ENCODE assay signal across 8 cellular contexts in genomic region chr20:63009044-63009961, GRCh38. TPM values are rescaled to one million over a fixed set of nuclear protein-coding genes. Genes with fewer than 3 reads are reported as not detected.
DNase-seq lines count a peak whose midpoint lies in the region; ATAC-seq and TF ChIP-seq lines count a peak whose summit lies in the region.

No MANE protein-coding gene starts in this region.

- peaks cover 42% of the 10 kb centered on the region for H3K27me3 Mint-ChIP-seq in activated CD4-positive, alpha-beta T cell treated with anti-CD3 and anti-CD28 coated beads for 36 hours

- CTCF ChIA-PET in activated CD4-positive, alpha-beta T cell treated with anti-CD3 and anti-CD28 coated beads for 36 hours (lab: Charles Lee), result interaction anchor here (0.6 to 1.8 kb wide), 15 partner anchors 10 to 177 kb away, joined by 3 to 27 read pairs (median 4); no protein-coding TSS in a partner anchor

- H3K4me3 Mint-ChIP-seq in activated CD4-positive, alpha-beta T cell treated with anti-CD3 and anti-CD28 coated beads for 36 hours, result no peak overlapping the region

- WGBS in lower leg skin, 2 donors, result 1 to 8% methylated on average over 27 to 34 of the region's 54 CpGs

- H3K4me3 ChIP-seq in choroid plexus epithelial cell (ENCODE audit: low read depth, low read length), result no peak overlapping the region
- H3K4me3 ChIP-seq in lower leg skin (ENCODE audit: low read depth, poor library complexity, severe bottlenecking), result no peak overlapping the region

- peaks cover 21% of the 10 kb centered on the region for H3K4me1 Mint-ChIP-seq in activated CD4-positive, alpha-beta T cell treated with anti-CD3 and anti-CD28 coated beads for 36 hours

- intact Hi-C loops in activated CD4-positive, alpha-beta T cell treated with anti-CD3 and anti-CD28 coated beads for 36 hours (cut with DNase I, micrococcal nuclease), result loop anchor here (1.0 to 5.0 kb wide), 7 partner anchors 37 to 509 kb away; partner anchors contain the start of gene COL9A3 (in 1 of the 2)
- intact Hi-C loops in lower leg skin (cut with DNase I; ENCODE audit: low total_unique reads), result loop anchor here (10.0 kb wide), 1 partner anchor 135 kb away; no protein-coding TSS in a partner anchor

- POLR2A ChIA-PET in activated CD4-positive, alpha-beta T cell treated with anti-CD3 and anti-CD28 coated beads for 36 hours (lab: Charles Lee), result interaction anchor here (0.6 kb wide), 1 partner anchor 69 kb away, joined by 4 read pairs; no protein-coding TSS in a partner anchor

- peaks cover 13% of the 10 kb centered on the region for H3K9me3 Mint-ChIP-seq in activated CD4-positive, alpha-beta T cell treated with anti-CD3 and anti-CD28 coated beads for 36 hours (ENCODE audit: low read depth)

- no peak overlapping the region for H3K27ac Mint-ChIP-seq in activated CD4-positive, alpha-beta T cell treated with anti-CD3 and anti-CD28 coated beads for 36 hours

- TF ChIP-seq POLR2A in lower leg skin (IDR thresholded peaks at IDR 0.05), result no peak

- H3K36me3 Mint-ChIP-seq in activated CD4-positive, alpha-beta T cell treated with anti-CD3 and anti-CD28 coated beads for 36 hours (ENCODE audit: low read depth), result peaks cover 2% of the 10 kb centered on the region

- peak; percentile 92 for TF ChIP-seq CTCF in choroid plexus epithelial cell (conservative IDR thresholded peaks at IDR 0.05; ENCODE audit: low read depth, low read length)
- peak in 1 of 3 donors; percentile 81 for TF ChIP-seq CTCF in lower leg skin (IDR thresholded peaks at IDR 0.05)

- DNase-seq in Ammon's horn (ENCODE audit: low spot score) (peak; percentile 71), NCI-H2196 treated with DMSO at 0.1 percent for 48 hours (lab: John Stamatoyannopoulos, UW; ENCODE audit: unreplicated experiment) (peak; percentile 65), choroid plexus epithelial cell (ENCODE audit: low read depth) (peak; percentile 58), lower leg skin (ENCODE audit: low spot score in 2 of 2) (peak; percentile 38 to 93)
- DNase-seq in activated CD4-positive, alpha-beta T cell treated with anti-CD3 and anti-CD28 coated beads for 36 hours, result peak; percentile 90
- peak; percentile 75 for DNase-seq in stimulated activated CD8-positive, alpha-beta memory T cell treated with anti-CD3 and anti-CD28 coated beads, Interleukin-15, amount 100 ng/mL, for 1 hour (ENCODE audit: low read depth)

- ATAC-seq in GM18907 (IDR thresholded peaks at IDR 0.05; ENCODE audit: unreplicated experiment) (peak; percentile 46), HG03108 (IDR thresholded peaks at IDR 0.05; ENCODE audit: unreplicated experiment) (peak; percentile 41)
- ATAC-seq in activated CD4-positive, alpha-beta T cell treated with anti-CD3 and anti-CD28 coated beads for 36 hours, result peak; percentile 82

RNA-seq across cellular contexts. Expression of gene BHLHE23, which starts 2.5 kb away (rescaled TPM):
- total RNA-seq in activated CD4-positive, alpha-beta T cell treated with anti-CD3 and anti-CD28 coated beads for 36 hours, result not detected
- under 1 TPM in 1 of 4 donors, not detected in 3; 0.23 TPM for total RNA-seq in lower leg skin

RNA-seq across cellular contexts. Expression of gene SLC17A9, which starts 56.8 kb away (rescaled TPM):
- 10 to 100 TPM; 16.2 to 16.5 TPM for total RNA-seq in activated CD4-positive, alpha-beta T cell treated with anti-CD3 and anti-CD28 coated beads for 36 hours
- 1 to 10 TPM in 2 of 4 donors, under 1 TPM in 2; 0.46 to 1.1 (median 0.73) TPM for total RNA-seq in lower leg skin

Comparison
In these comparisons a context has a peak if more than half of its experiments do, and no peak if none do; other contexts are left out.
1. RNA of gene SLC17A9, which starts 56.8 kb away (total RNA-seq): 16.2 to 16.5 TPM in activated CD4-positive, alpha-beta T cell treated with anti-CD3 and anti-CD28 coated beads for 36 hours; 0.46 to 1.1 TPM in lower leg skin; every median in the first group is over 4 times any median in the second.
2. Peak in every context shown above with its lines, with median percentiles within 50 percentile points of each other: DNase-seq and ATAC-seq.